3 cellular contexts compared by ENCODE assay signal in genomic region chrX:118716833-118717232, GRCh38. TPM values are rescaled to one million over a fixed set of nuclear protein-coding genes. Genes with fewer than 3 reads are reported as not detected.
"Had no signal": no experiment of that assay in that cellular context is flagged by ENCODE, and none has a peak within 500 bp of the region (broad histone marks: within the 10 kb centered on the region; RNA-seq: fewer than 3 reads in every experiment).

No MANE protein-coding gene starts in this region.

RNA-seq across cellular contexts. Expression of gene IL13RA1, which starts 10.6 kb away (rescaled TPM):
- total RNA-seq: activated CD4-positive, alpha-beta memory T cell treated with anti-CD3 and anti-CD28 coated beads, Interleukin-2, amount 10 ng/mL, durations not matched to agents 7 days and 5 days; activated CD8-positive, alpha-beta memory T cell treated with anti-CD3 and anti-CD28 coated beads, Interleukin-2, amount 10 ng/mL, durations not matched to agents 7 days and 5 days; T-helper 2 cell treated with Interferon-gamma antibody and Interleukin-4, amounts not matched to agents 100 ng/mL and 5 ng/mL, for 36 hours had no signal
